In genomic region chr5:1067141-1068121, GRCh38 we compare ENCODE assay signal across 1 cellular context.
TF ChIP-seq lines count a peak whose summit lies in the region.

No MANE protein-coding gene starts in this region.

TF ChIP-seq in HepG2, 621 proteins besides CTCF, POLR2A, EP300 and RAD21:
- TF ChIP-seq, protein P1, sequence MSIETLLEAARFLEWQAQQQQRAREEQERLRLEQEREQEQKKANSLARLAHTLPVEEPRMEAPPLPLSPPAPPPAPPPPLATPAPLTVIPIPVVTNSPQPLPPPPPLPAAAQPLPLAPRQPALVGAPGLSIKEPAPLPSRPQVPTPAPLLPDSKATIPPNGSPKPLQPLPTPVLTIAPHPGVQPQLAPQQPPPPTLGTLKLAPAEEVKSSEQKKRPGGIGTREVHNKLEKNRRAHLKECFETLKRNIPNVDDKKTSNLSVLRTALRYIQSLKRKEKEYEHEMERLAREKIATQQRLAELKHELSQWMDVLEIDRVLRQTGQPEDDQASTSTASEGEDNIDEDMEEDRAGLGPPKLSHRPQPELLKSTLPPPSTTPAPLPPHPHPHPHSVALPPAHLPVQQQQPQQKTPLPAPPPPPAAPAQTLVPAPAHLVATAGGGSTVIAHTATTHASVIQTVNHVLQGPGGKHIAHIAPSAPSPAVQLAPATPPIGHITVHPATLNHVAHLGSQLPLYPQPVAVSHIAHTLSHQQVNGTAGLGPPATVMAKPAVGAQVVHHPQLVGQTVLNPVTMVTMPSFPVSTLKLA (IDR thresholded peaks at IDR 0.05): no peak
- TF ChIP-seq FLYWCH1 (CRISPR knock-in tag; IDR thresholded peaks at IDR 0.05) (no peak), NFATC3 (CRISPR knock-in tag; IDR thresholded peaks at IDR 0.05) (no peak), ZNF710 (CRISPR knock-in tag; IDR thresholded peaks at IDR 0.05; ENCODE audit: borderline replicate concordance) (no peak), CENPX (CRISPR knock-in tag; IDR thresholded peaks at IDR 0.05) (no peak), GPBP1L1 (CRISPR knock-in tag; IDR thresholded peaks at IDR 0.05) (no peak), ZNF773 (CRISPR knock-in tag; IDR thresholded peaks at IDR 0.05; ENCODE audit: borderline replicate concordance) (no peak), MTF1 (CRISPR knock-in tag; IDR thresholded peaks at IDR 0.05) (no peak), ETV6 (CRISPR knock-in tag; conservative IDR thresholded peaks at IDR 0.05) (no peak), ZNF33B (CRISPR knock-in tag; IDR thresholded peaks at IDR 0.05) (no peak), ZNF10 (CRISPR knock-in tag; IDR thresholded peaks at IDR 0.05; ENCODE audit: borderline replicate concordance, low read depth) (no peak), AGO2 (optimal IDR thresholded peaks at IDR 0.05; ENCODE audit: low read depth, low read length) (no peak), ZNF276 (CRISPR knock-in tag; IDR thresholded peaks at IDR 0.05; ENCODE audit: low read depth) (no peak), SUZ12 (IDR thresholded peaks at IDR 0.05; ENCODE audit: low read depth, low read length) (no peak), NFYB (CRISPR knock-in tag; IDR thresholded peaks at IDR 0.05) (no peak), RXRA (CRISPR knock-in tag; IDR thresholded peaks at IDR 0.05) (no peak), SIN3A (IDR thresholded peaks at IDR 0.05; ENCODE audit: borderline replicate concordance, low read depth, low read length) (no peak), SP2 (CRISPR knock-in tag; IDR thresholded peaks at IDR 0.05) (no peak), HNRNPLL (IDR thresholded peaks at IDR 0.05; ENCODE audit: low read depth, low read length, poor library complexity, severe bottlenecking) (no peak), EZH2 (conservative IDR thresholded peaks at IDR 0.05; ENCODE audit: low read depth, low read length) (no peak)
